Comparison of ENCODE assay signal across 17 cellular contexts in the genomic region with DNA sequence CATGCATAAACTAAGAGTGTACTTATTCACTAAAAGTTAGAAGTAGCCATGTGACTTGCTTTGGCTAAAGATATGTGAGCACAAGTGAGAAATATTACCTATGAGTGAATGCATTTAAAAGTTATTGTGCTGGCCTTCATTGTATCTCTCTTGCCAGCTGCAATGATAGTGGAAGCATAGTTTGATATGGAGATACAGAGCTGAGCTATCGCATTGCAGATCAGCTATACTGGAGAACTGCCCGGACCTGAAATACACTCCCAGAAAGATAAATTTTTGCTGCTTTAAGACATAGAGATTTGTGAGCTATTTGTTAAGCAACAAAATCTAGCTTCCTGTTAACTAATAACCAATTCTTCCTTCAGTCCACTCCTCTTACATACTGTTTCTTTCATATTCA.
DNase-seq lines count a peak whose midpoint lies in the region; ATAC-seq, FAIRE-seq and TF ChIP-seq lines count a peak whose summit lies in the region.
"Had no signal": no experiment of that assay in that cellular context is flagged by ENCODE, and none has a peak within 500 bp of the region (broad histone marks: within the 10 kb centered on the region; RNA-seq: fewer than 3 reads in every experiment).

No MANE protein-coding gene starts in this region.

- TF ChIP-seq CTCF in Calu3 (IDR thresholded peaks at IDR 0.05; ENCODE audit: unreplicated experiment) (no peak), astrocyte (IDR thresholded peaks at IDR 0.05; ENCODE audit: insufficient read depth, low read depth, low read length) (no peak)

- no CpG with 5 or more reads among the region's 2 CpGs for WGBS in trophoblast cell (ENCODE audit: extremely low coverage, insufficient coverage, insufficient read length)

- peak; percentile 30 for DNase-seq in Calu3
- DNase-seq in NCI-H226: peak; percentile 16
- DNase-seq in astrocyte (ENCODE audit: low read depth): peak; percentile 48
- peak; percentile 71 to 81 for DNase-seq in trophoblast cell
- DNase-seq in activated effector memory CD4-positive, alpha-beta T cell treated with Interleukin-2 at 50 U/mL for 16 hours: no peak
- no peak for DNase-seq in NCI-H1417 treated with DMSO at 0.1 percent for 48 hours (lab: John Stamatoyannopoulos, UW)
- DNase-seq: 8988T; CD4-positive, alpha-beta memory T cell; DMS79 treated with DMSO at 0.1 percent for 48 hours; GF-D8; H9 had no signal

- H3K9me3 ChIP-seq in astrocyte (ENCODE audit: insufficient read depth, low read depth, low read length) (no peaks in the 10 kb centered on the region), trophoblast cell (ENCODE audit: insufficient read depth, low read depth, low read length) (no peaks in the 10 kb centered on the region)
- H3K9me3 ChIP-seq: BLaER1 had no signal

- H3K36me3 ChIP-seq in astrocyte (ENCODE audit: insufficient read depth, low read length): no peaks in the 10 kb centered on the region
- no peaks in the 10 kb centered on the region for H3K36me3 ChIP-seq in trophoblast cell (ENCODE audit: control insufficient read depth in 1 of 2, insufficient read depth in 2 of 2, low read length in 2 of 2)
- H3K36me3 ChIP-seq: BLaER1 had no signal

- H3K27me3 ChIP-seq in astrocyte (ENCODE audit: insufficient read depth, low read length): no peaks in the 10 kb centered on the region
- no peaks in the 10 kb centered on the region for H3K27me3 ChIP-seq in trophoblast cell (ENCODE audit: insufficient read depth, low read length)
- H3K27me3 ChIP-seq: BLaER1 had no signal

- FAIRE-seq in astrocyte (lab: Jason Lieb, UNC): no peak
- FAIRE-seq: GM19239, H1 had no signal

- H4K8ac ChIP-seq in trophoblast cell (ENCODE audit: low read depth, low read length): no peak overlapping the region

- no peak overlapping the region for H2BK120ac ChIP-seq in trophoblast cell (ENCODE audit: insufficient read depth, low read length, poor library complexity)

- H3K36me3 Mint-ChIP-seq in Calu3 (ENCODE audit: insufficient read depth, unreplicated experiment): peaks cover 9% of the 10 kb centered on the region
- H3K36me3 Mint-ChIP-seq in astrocyte (ENCODE audit: low read depth, unreplicated experiment): no peaks in the 10 kb centered on the region
- H3K36me3 Mint-ChIP-seq: CD14-positive monocyte; CD4-positive, alpha-beta memory T cell had no signal

- H2AFZ ChIP-seq in astrocyte (ENCODE audit: low read depth, low read length) (no peak overlapping the region), trophoblast cell (ENCODE audit: insufficient read depth, low read length, poor library complexity) (no peak overlapping the region)

- no peaks in the 10 kb centered on the region for H4K20me1 ChIP-seq in astrocyte (ENCODE audit: insufficient read depth, low read length)
- H4K20me1 ChIP-seq: BLaER1 had no signal

- H3K4me1 Mint-ChIP-seq in Calu3 (ENCODE audit: low read depth, unreplicated experiment) (peaks cover 54% of the 10 kb centered on the region), astrocyte (ENCODE audit: low read depth, unreplicated experiment) (peaks cover 2% of the 10 kb centered on the region)
- H3K4me1 Mint-ChIP-seq: CD14-positive monocyte; CD4-positive, alpha-beta memory T cell had no signal

- H3K79me2 ChIP-seq in astrocyte (ENCODE audit: insufficient read depth, low read length): no peaks in the 10 kb centered on the region
- no peaks in the 10 kb centered on the region for H3K79me2 ChIP-seq in trophoblast cell (ENCODE audit: control insufficient read depth, insufficient read depth, low read length, poor library complexity)

- no peak overlapping the region for H3K9ac ChIP-seq in astrocyte (ENCODE audit: low read length)
- no peak overlapping the region for H3K9ac ChIP-seq in trophoblast cell (ENCODE audit: low read length)
- H3K9ac ChIP-seq: BLaER1 had no signal

- no peak overlapping the region for H2BK12ac ChIP-seq in trophoblast cell (ENCODE audit: low read length)

- no peak overlapping the region for H4K12ac ChIP-seq in trophoblast cell (ENCODE audit: low read depth, low read length)

- intact Hi-C loops in Calu3 (cut with micrococcal nuclease; ENCODE audit: unreplicated experiment): no loop called here

- H3K4me1 ChIP-seq in astrocyte (ENCODE audit: insufficient read depth, low read length) (peaks cover 6% of the 10 kb centered on the region), trophoblast cell (ENCODE audit: control insufficient read depth in 1 of 2, insufficient read depth in 2 of 2, low read length in 2 of 2) (no peaks in the 10 kb centered on the region)
- H3K4me1 ChIP-seq: BLaER1 had no signal

- no peak overlapping the region for H3K4ac ChIP-seq in trophoblast cell (ENCODE audit: low read depth, low read length)

- H3K27ac ChIP-seq in astrocyte (ENCODE audit: low read depth, low read length): no peak overlapping the region
- no peak overlapping the region for H3K27ac ChIP-seq in trophoblast cell (ENCODE audit: low read depth, low read length)
- H3K27ac ChIP-seq: BLaER1 had no signal

- no peak overlapping the region for H3K23ac ChIP-seq in trophoblast cell (ENCODE audit: low read length)

- ATAC-seq in GM18861 (IDR thresholded peaks at IDR 0.05; ENCODE audit: unreplicated experiment) (no peak), GM18909 (IDR thresholded peaks at IDR 0.05; ENCODE audit: poor library complexity, unreplicated experiment) (no peak)

- BruUV-seq in Calu3 (replicated peaks; lab: Mats Ljungman, UMichigan): no TSS peak

- no peaks in the 10 kb centered on the region for H3K79me1 ChIP-seq in trophoblast cell (ENCODE audit: low read length)

- no peak overlapping the region for H2BK5ac ChIP-seq in trophoblast cell (ENCODE audit: low read depth, low read length, poor library complexity)

- H3K4me3 Mint-ChIP-seq in Calu3 (ENCODE audit: low read depth, unreplicated experiment) (peak overlapping the region; percentile 15), astrocyte (ENCODE audit: unreplicated experiment) (no peak overlapping the region)
- H3K4me3 Mint-ChIP-seq: CD14-positive monocyte; CD4-positive, alpha-beta memory T cell; H9 had no signal

- CTCF ChIA-PET in Calu3 (lab: Charles Lee): interaction anchor here (0.6 to 1.7 kb wide), 4 partner anchors 42 to 1945 kb away, joined by 3 to 6 read pairs (median 4); no protein-coding TSS in a partner anchor

- H3K4me3 ChIP-seq in astrocyte (ENCODE audit: insufficient read depth, low read depth, low read length) (no peak overlapping the region), trophoblast cell (ENCODE audit: low read depth, low read length) (no peak overlapping the region)
- H3K4me3 ChIP-seq: BLaER1 had no signal

- H3K9me3 Mint-ChIP-seq in Calu3 (ENCODE audit: low read depth, unreplicated experiment) (no peaks in the 10 kb centered on the region), astrocyte (ENCODE audit: unreplicated experiment) (no peaks in the 10 kb centered on the region)
- H3K9me3 Mint-ChIP-seq: H9 had no signal

- peak overlapping the region; percentile 66 for H3K27ac Mint-ChIP-seq in Calu3 (ENCODE audit: unreplicated experiment)
- no peak overlapping the region for H3K27ac Mint-ChIP-seq in astrocyte (ENCODE audit: unreplicated experiment)
- H3K27ac Mint-ChIP-seq: CD14-positive monocyte; CD4-positive, alpha-beta memory T cell; H9 had no signal

- no peak overlapping the region for H3K18ac ChIP-seq in trophoblast cell (ENCODE audit: low read length)

- H3K27me3 Mint-ChIP-seq in Calu3 (ENCODE audit: unreplicated experiment) (no peaks in the 10 kb centered on the region), astrocyte (ENCODE audit: low read depth, unreplicated experiment) (no peaks in the 10 kb centered on the region)
- H3K27me3 Mint-ChIP-seq: CD4-positive, alpha-beta memory T cell had no signal

- H3K4me2 ChIP-seq in astrocyte (ENCODE audit: low read length): no peak overlapping the region
- no peak overlapping the region for H3K4me2 ChIP-seq in trophoblast cell (ENCODE audit: low read length)
- H3K4me2 ChIP-seq: BLaER1 had no signal

- H2AK5ac ChIP-seq in trophoblast cell (ENCODE audit: low read length): no peak overlapping the region

- no peak overlapping the region for H4K91ac ChIP-seq in trophoblast cell (ENCODE audit: low read depth, low read length)

- no peak overlapping the region for H3K14ac ChIP-seq in trophoblast cell (ENCODE audit: low read length)

Comparison
In these comparisons a context has a peak if more than half of its experiments do, and no peak if none do; other contexts are left out.
1. DNase-seq: peak in Calu3 (single experiment), NCI-H226 (single experiment), astrocyte (single experiment) and trophoblast cell (2 of 2); none in activated effector memory CD4-positive, alpha-beta T cell treated with Interleukin-2 at 50 U/mL for 16 hours (single experiment) and NCI-H1417 treated with DMSO at 0.1 percent for 48 hours (single experiment).